ENCODE assay signal across 7 cellular contexts in the genomic region with DNA sequence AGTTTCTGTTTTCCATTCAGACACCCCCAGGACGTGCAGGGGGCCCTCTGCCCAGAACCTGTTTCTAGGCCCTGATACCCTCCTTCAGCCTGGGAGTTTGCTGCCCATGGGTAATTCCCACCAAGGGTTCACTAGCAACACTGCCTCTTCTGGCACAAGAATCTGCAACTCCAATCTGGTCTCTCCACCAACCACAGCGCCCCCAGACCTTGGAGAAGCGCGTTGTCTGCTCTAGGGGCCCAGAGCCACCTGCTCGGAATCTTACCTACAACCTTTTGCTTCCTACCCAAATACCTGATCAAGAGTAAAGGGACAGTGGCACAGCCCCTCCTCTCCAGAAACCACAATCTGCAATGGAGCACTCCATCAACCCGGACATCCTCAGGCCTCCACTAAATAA.
DNase-seq lines count a peak whose midpoint lies in the region; ATAC-seq and TF ChIP-seq lines count a peak whose summit lies in the region.

No MANE protein-coding gene starts in this region.

- H3K9me3 Mint-ChIP-seq in stimulated activated memory B cell treated with anti-CD40 and anti-IgM and Interleukin-4, amounts not matched to agents 10 μg/mL and 1 μg/mL and 100 μg/mL, for 72 hours: peaks cover 35% of the 10 kb centered on the region

- H3K4me3 Mint-ChIP-seq in stimulated activated memory B cell treated with anti-CD40 and anti-IgM and Interleukin-4, amounts not matched to agents 10 μg/mL and 1 μg/mL and 100 μg/mL, for 72 hours: peak overlapping the region; percentile 92

- peak overlapping the region; percentile 68 for H3K4me3 ChIP-seq in HFF-Myc (replicated peaks; ENCODE audit: low read depth, low read length)
- H3K4me3 ChIP-seq in WI38 (ENCODE audit: low read depth, low read length): peak overlapping the region; percentile 86
- H3K4me3 ChIP-seq in iPS DF 6.9 (ENCODE audit: low read length): peak overlapping the region; percentile 88; the same call in 1 of the 2 replicates

- TF ChIP-seq CTCF in HFF-Myc (IDR thresholded peaks at IDR 0.05; ENCODE audit: low read depth, low read length, missing control alignments): no peak
- TF ChIP-seq CTCF in WI38 (IDR thresholded peaks at IDR 0.05; ENCODE audit: low read depth, low read length): no peak

- H3K9me3 ChIP-seq in iPS DF 6.9 (ENCODE audit: control insufficient read depth, insufficient read depth, low read length): peaks cover 1% of the 10 kb centered on the region; the same call in 1 of the 2 replicates

- H3K27ac Mint-ChIP-seq in stimulated activated memory B cell treated with anti-CD40 and anti-IgM and Interleukin-4, amounts not matched to agents 10 μg/mL and 1 μg/mL and 100 μg/mL, for 72 hours: peak overlapping the region; percentile 87

- H3K27me3 Mint-ChIP-seq in stimulated activated memory B cell treated with anti-CD40 and anti-IgM and Interleukin-4, amounts not matched to agents 10 μg/mL and 1 μg/mL and 100 μg/mL, for 72 hours: no peaks in the 10 kb centered on the region

- no peak for DNase-seq in HFF-Myc (ENCODE audit: extremely low read depth, low read depth)
- no peak for DNase-seq in iPS DF 6.9 (ENCODE audit: low read depth, low spot score)
- DNase-seq in erythroblast (lab: John Stamatoyannopoulos, UW): no peak
- DNase-seq in stimulated activated naive CD4-positive, alpha-beta T cell (lab: John Stamatoyannopoulos, UW): no peak

- ATAC-seq in stimulated activated memory B cell treated with anti-CD40 and anti-IgM and Interleukin-4, amounts not matched to agents 10 μg/mL and 1 μg/mL and 100 μg/mL, for 72 hours: no peak
- no peak for ATAC-seq in HG03135 (IDR thresholded peaks at IDR 0.05; ENCODE audit: unreplicated experiment)

- no peak for TF ChIP-seq POLR2A in erythroblast (IDR thresholded peaks at IDR 0.05; ENCODE audit: low read length)

- peaks cover 56% of the 10 kb centered on the region for H3K36me3 Mint-ChIP-seq in stimulated activated memory B cell treated with anti-CD40 and anti-IgM and Interleukin-4, amounts not matched to agents 10 μg/mL and 1 μg/mL and 100 μg/mL, for 72 hours

- H3K27ac ChIP-seq in iPS DF 6.9 (ENCODE audit: low read length): no peak overlapping the region

- H3K27me3 ChIP-seq in iPS DF 6.9 (ENCODE audit: control insufficient read depth, insufficient read depth, low read length): no peaks in the 10 kb centered on the region

- H3K4me1 Mint-ChIP-seq in stimulated activated memory B cell treated with anti-CD40 and anti-IgM and Interleukin-4, amounts not matched to agents 10 μg/mL and 1 μg/mL and 100 μg/mL, for 72 hours: peaks cover 45% of the 10 kb centered on the region

- no CpG with 5 or more reads among the region's 6 CpGs for WGBS in iPS DF 6.9 (ENCODE audit: insufficient coverage, insufficient read length)

- peaks cover 1% of the 10 kb centered on the region; the same call in 1 of the 2 replicates for H3K4me1 ChIP-seq in iPS DF 6.9 (ENCODE audit: control insufficient read depth, insufficient read depth, low read length)

- peaks cover 8% of the 10 kb centered on the region for H3K36me3 ChIP-seq in iPS DF 6.9 (ENCODE audit: control insufficient read depth, insufficient read depth, low read length)
